ENCODE assay signal across 25 cellular contexts in genomic region chrX:9503261-9503660, GRCh38.
"Had no signal": no experiment of that assay in that cellular context is flagged by ENCODE, and none has a peak within 500 bp of the region (broad histone marks: within the 10 kb centered on the region; RNA-seq: fewer than 3 reads in every experiment).

No MANE protein-coding gene starts in this region.

- H3K9ac ChIP-seq: neural progenitor cell had no signal

- H3K27ac ChIP-seq: esophagus squamous epithelium, heart right ventricle, neural progenitor cell, prostate gland, right atrium auricular region, spleen, thoracic aorta, tibial nerve, upper lobe of left lung had no signal

- DNase-seq: cortex of kidney; effector memory CD8-positive, alpha-beta T cell; erythroblast; esophagus squamous epithelium; foreskin melanocyte; glutamatergic neuron; heart right ventricle; hippocampal formation; kidney glomerular epithelial cell; left colon; left ventricle myocardium superior; naive thymus-derived CD4-positive, alpha-beta T cell; spleen; stimulated activated CD4-positive, alpha-beta T cell treated with anti-CD3 and anti-CD28 coated beads, Interleukin-4, amount 100 ng/mL, for 4 hours; stimulated activated naive CD8-positive, alpha-beta T cell treated with anti-CD3 and anti-CD28 coated beads, Interleukin-15, Interleukin-2, amounts not matched to agents 100 U/mL and 50 U/mL, for 24 hours; substantia nigra; upper lobe of left lung had no signal

- H2AFZ ChIP-seq: neural progenitor cell had no signal

- H3K27me3 ChIP-seq: esophagus squamous epithelium, neural progenitor cell, right atrium auricular region, spleen, tibial nerve, upper lobe of left lung had no signal

- H3K36me3 ChIP-seq: neural progenitor cell, prostate gland, thoracic aorta had no signal

- H3K4me2 ChIP-seq: neural progenitor cell had no signal

- ATAC-seq: effector memory CD8-positive, alpha-beta T cell; heart right ventricle; left colon; left ventricle myocardium superior; naive thymus-derived CD4-positive, alpha-beta T cell; sciatic nerve; stimulated activated memory B cell treated with anti-CD40 and anti-IgM and Interleukin-4, amounts not matched to agents 10 μg/mL and 1 μg/mL and 100 μg/mL, for 72 hours; stimulated activated naive CD8-positive, alpha-beta T cell treated with anti-CD3 and anti-CD28 coated beads, Interleukin-15, Interleukin-2, amounts not matched to agents 100 U/mL and 50 U/mL, for 24 hours had no signal

- H3K9me3 ChIP-seq: esophagus squamous epithelium, heart right ventricle, prostate gland, thoracic aorta, tibial nerve, upper lobe of left lung had no signal

- H3K4me1 ChIP-seq: esophagus squamous epithelium, heart right ventricle, neural progenitor cell, prostate gland, right atrium auricular region, spleen, tibial nerve, upper lobe of left lung had no signal

- H3K4me3 ChIP-seq: esophagus squamous epithelium, heart right ventricle, lung, neural progenitor cell, prostate gland, right atrium auricular region, spleen, thoracic aorta, tibial nerve, upper lobe of left lung had no signal
